In genomic region chr1:88608139-88608943, GRCh38 we compare ENCODE assay signal across 8 cellular contexts.
DNase-seq lines count a peak whose midpoint lies in the region.

No MANE protein-coding gene starts in this region.

- WGBS in mesendoderm (ENCODE audit: extremely low coverage, insufficient coverage, low lambda C conversion rate), result no CpG with 5 or more reads among the region's 11 CpGs

- no peaks in the 10 kb centered on the region for H3K36me3 ChIP-seq in mesendoderm (ENCODE audit: control insufficient read depth, insufficient read depth, low read length)

- no peaks in the 10 kb centered on the region for H3K27me3 ChIP-seq in mesendoderm (ENCODE audit: insufficient read depth, low read length, poor library complexity)

- DNase-seq in NCI-H2196 (lab: John Stamatoyannopoulos, UW; ENCODE audit: unreplicated experiment) (peak; percentile 25), NCI-H2196 treated with DMSO at 0.1 percent for 48 hours (lab: John Stamatoyannopoulos, UW; ENCODE audit: unreplicated experiment) (no peak), HCEC 1CT (peak; percentile 54), NCI-H1436 treated with DMSO at 0.1 percent for 48 hours (lab: John Stamatoyannopoulos, UW) (peak; percentile 8), amniotic epithelial cell (ENCODE audit: low read depth) (peak; percentile 27), mesendoderm (peak; percentile 44), amygdala (lab: John Stamatoyannopoulos, UW) (no peak)
- DNase-seq in stimulated activated CD4-positive, alpha-beta T cell treated with anti-CD3 and anti-CD28 coated beads, Interleukin-15, amount 100 ng/mL, for 24 hours, result no peak

- H3K56ac ChIP-seq in mesendoderm (ENCODE audit: low read length), result no peak overlapping the region

- no peak overlapping the region for H3K4me2 ChIP-seq in mesendoderm (ENCODE audit: low read length)

- H2BK120ac ChIP-seq in mesendoderm (ENCODE audit: low read depth, low read length), result no peak overlapping the region

- no peak overlapping the region for H4K5ac ChIP-seq in mesendoderm (ENCODE audit: low read length)

- no peak overlapping the region for H2AK5ac ChIP-seq in mesendoderm (ENCODE audit: low read length)

- no peak overlapping the region for H3K23ac ChIP-seq in mesendoderm (ENCODE audit: low read length)

- no peak overlapping the region for H2BK15ac ChIP-seq in mesendoderm (replicated peaks; ENCODE audit: low read depth)

- no peak overlapping the region for H2BK5ac ChIP-seq in mesendoderm (ENCODE audit: low read length)

- H3K4me3 ChIP-seq in mesendoderm (ENCODE audit: low read length), result no peak overlapping the region

- H3K4me1 ChIP-seq in mesendoderm (ENCODE audit: control insufficient read depth, low read depth, low read length), result no peaks in the 10 kb centered on the region

- no peaks in the 10 kb centered on the region for H3K79me2 ChIP-seq in mesendoderm (ENCODE audit: control insufficient read depth, insufficient read depth, low read length)

- no peak overlapping the region for H3K9ac ChIP-seq in mesendoderm (ENCODE audit: low read length)

- no peak overlapping the region for H3K18ac ChIP-seq in mesendoderm (ENCODE audit: low read length)

- H4K8ac ChIP-seq in mesendoderm (ENCODE audit: low read depth, low read length), result no peak overlapping the region

- no peaks in the 10 kb centered on the region for H3K79me1 ChIP-seq in mesendoderm (ENCODE audit: low read length)

- no peak overlapping the region for H3K27ac ChIP-seq in mesendoderm (ENCODE audit: low read depth, low read length)

- H3K4ac ChIP-seq in mesendoderm (ENCODE audit: low read depth, low read length), result no peak overlapping the region

Comparison
In these comparisons a context has a peak if more than half of its experiments do, and no peak if none do; other contexts are left out.
1. DNase-seq: peak in NCI-H2196 (single experiment), HCEC 1CT (single experiment), NCI-H1436 treated with DMSO at 0.1 percent for 48 hours (single experiment), amniotic epithelial cell (single experiment) and mesendoderm (single experiment); none in NCI-H2196 treated with DMSO at 0.1 percent for 48 hours (single experiment), amygdala (0 of 56) and stimulated activated CD4-positive, alpha-beta T cell treated with anti-CD3 and anti-CD28 coated beads, Interleukin-15, amount 100 ng/mL, for 24 hours (single experiment).